Comparison of ENCODE assay signal across 13 cellular contexts in genomic region chr13:95239293-95239692, GRCh38.
DNase-seq lines count a peak whose midpoint lies in the region; ATAC-seq and TF ChIP-seq lines count a peak whose summit lies in the region.
"Had no signal": no experiment of that assay in that cellular context is flagged by ENCODE, and none has a peak within 500 bp of the region (broad histone marks: within the 10 kb centered on the region; RNA-seq: fewer than 3 reads in every experiment).

No MANE protein-coding gene starts in this region.

- ATAC-seq in GM18858 (IDR thresholded peaks at IDR 0.05; ENCODE audit: unreplicated experiment) (peak; percentile 59), GM21723 (IDR thresholded peaks at IDR 0.05; ENCODE audit: unreplicated experiment) (peak; percentile 65), HG03520 (IDR thresholded peaks at IDR 0.05; ENCODE audit: unreplicated experiment) (peak; percentile 50)

- intact Hi-C loops in prostate gland (cut with DNase I): no loop called here

- H3K27ac ChIP-seq in SJCRH30 (no peak overlapping the region), prostate gland (peak overlapping the region in 1 of 2 donors; percentile 1)
- H3K27ac ChIP-seq: colonic mucosa, skin epidermis, VCaP had no signal

- H3K4me3 ChIP-seq in SJCRH30 (no peak overlapping the region), prostate gland (no peak overlapping the region)
- H3K4me3 ChIP-seq: colonic mucosa, skin epidermis had no signal

- H3K36me3 ChIP-seq in SJCRH30: no peaks in the 10 kb centered on the region
- no peaks in the 10 kb centered on the region for H3K36me3 ChIP-seq in prostate gland
- H3K36me3 ChIP-seq: colonic mucosa had no signal

- 60% methylated on average over 2 of the region's 2 CpGs for WGBS in prostate gland

- DNase-seq in amniotic epithelial cell (ENCODE audit: low read depth) (peak; percentile 38), SJCRH30 (no peak), prostate gland (ENCODE audit: low spot score) (no peak), GM03348 (ENCODE audit: low spot score) (no peak), NCI-H748 treated with DMSO at 0.1 percent for 48 hours (lab: John Stamatoyannopoulos, UW) (no peak)
- DNase-seq: activated effector memory CD4-positive, alpha-beta T cell treated with Interleukin-2 at 50 U/mL for 16 hours; colonic mucosa; head of caudate nucleus had no signal

- H3K9me3 ChIP-seq in SJCRH30 (replicated peaks) (no peaks in the 10 kb centered on the region), prostate gland (no peaks in the 10 kb centered on the region)
- H3K9me3 ChIP-seq: colonic mucosa had no signal

- no peak for TF ChIP-seq CTCF in prostate gland (IDR thresholded peaks at IDR 0.05)

- TF ChIP-seq POLR2A in prostate gland (IDR thresholded peaks at IDR 0.05): no peak

- H3K4me1 ChIP-seq in SJCRH30 (no peaks in the 10 kb centered on the region), prostate gland (replicated peaks) (no peaks in the 10 kb centered on the region)
- H3K4me1 ChIP-seq: colonic mucosa had no signal

- H3K27me3 ChIP-seq in SJCRH30 (no peaks in the 10 kb centered on the region), prostate gland (replicated peaks; ENCODE audit: insufficient read depth) (no peaks in the 10 kb centered on the region)
- H3K27me3 ChIP-seq: colonic mucosa had no signal
